8 cellular contexts compared by ENCODE assay signal in the genomic region with DNA sequence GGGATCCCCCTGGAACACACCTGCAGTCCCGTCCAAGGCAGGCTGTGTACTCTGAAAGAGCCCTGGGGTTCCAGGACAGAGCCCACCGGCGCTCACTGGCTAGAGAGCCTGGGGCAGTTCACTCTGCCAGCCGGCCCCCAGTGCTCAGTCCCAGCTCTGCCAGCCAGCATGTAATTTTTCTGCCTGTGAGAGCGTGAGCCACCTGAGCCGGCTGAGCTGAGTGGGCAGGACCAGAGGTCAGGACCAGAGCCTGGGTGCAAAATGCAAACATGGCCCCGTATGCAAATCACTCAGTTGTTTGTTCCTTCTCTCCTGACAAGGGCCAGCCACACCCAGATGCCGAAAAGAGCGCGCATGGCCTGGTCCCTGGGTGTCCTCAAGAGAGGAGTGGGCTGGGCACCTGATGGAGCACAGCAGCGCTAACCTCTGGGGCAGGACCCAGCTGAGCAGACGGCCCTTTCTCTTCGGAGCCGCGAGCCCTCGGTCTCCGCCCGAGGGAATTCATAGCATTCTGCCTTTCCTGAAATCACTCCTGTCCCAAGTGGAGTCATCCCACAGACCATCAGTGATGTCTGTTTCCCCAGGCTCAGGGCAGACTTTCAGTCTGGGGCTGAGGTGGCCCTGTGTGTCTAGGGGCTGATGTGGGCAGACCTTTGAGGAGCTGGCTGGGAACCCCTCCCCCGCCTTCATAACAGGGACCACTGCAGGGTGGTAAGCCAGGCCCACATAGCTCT. TPM values are rescaled to one million over a fixed set of nuclear protein-coding genes. Genes with fewer than 3 reads are reported as not detected.
DNase-seq lines count a peak whose midpoint lies in the region; ATAC-seq and TF ChIP-seq lines count a peak whose summit lies in the region.

No MANE protein-coding gene starts in this region.

- H3K27ac Mint-ChIP-seq in stimulated activated effector memory CD8-positive, alpha-beta T cell treated with anti-CD3 and anti-CD28 coated beads, Interleukin-12 subunit alpha, Interleukin-12 subunit beta, amount 100 ng/mL, for 72 hours = peak overlapping the region; percentile 60
- no peak overlapping the region for H3K27ac Mint-ChIP-seq in chondrocyte (ENCODE audit: unreplicated experiment)

- H3K4me1 Mint-ChIP-seq in stimulated activated effector memory CD8-positive, alpha-beta T cell treated with anti-CD3 and anti-CD28 coated beads, Interleukin-12 subunit alpha, Interleukin-12 subunit beta, amount 100 ng/mL, for 72 hours = peaks cover 22% of the 10 kb centered on the region
- H3K4me1 Mint-ChIP-seq in chondrocyte (ENCODE audit: low read depth) = peaks cover 26% of the 10 kb centered on the region

- DNase-seq in caudate nucleus (lab: John Stamatoyannopoulos, UW) (no peak), RKO (ENCODE audit: low spot score) (no peak), hippocampal formation (lab: John Stamatoyannopoulos, UW) (no peak), left lobe of liver (ENCODE audit: low spot score) (no peak), chondrocyte (ENCODE audit: low spot score) (no peak)
- no peak for DNase-seq in stimulated activated effector memory CD8-positive, alpha-beta T cell treated with anti-CD3 and anti-CD28 coated beads, Interleukin-12 subunit alpha, Interleukin-12 subunit beta, amount 100 ng/mL, for 72 hours (ENCODE audit: low spot score in 2 of 2)

- H3K4me3 Mint-ChIP-seq in stimulated activated effector memory CD8-positive, alpha-beta T cell treated with anti-CD3 and anti-CD28 coated beads, Interleukin-12 subunit alpha, Interleukin-12 subunit beta, amount 100 ng/mL, for 72 hours = no peak overlapping the region
- no peak overlapping the region for H3K4me3 Mint-ChIP-seq in chondrocyte (ENCODE audit: unreplicated experiment)

- TF ChIP-seq CTCF in chondrocyte (IDR thresholded peaks at IDR 0.05) = no peak

- no peaks in the 10 kb centered on the region for H3K27me3 Mint-ChIP-seq in chondrocyte (ENCODE audit: low read depth)

- no peaks in the 10 kb centered on the region for H3K9me3 Mint-ChIP-seq in stimulated activated effector memory CD8-positive, alpha-beta T cell treated with anti-CD3 and anti-CD28 coated beads, Interleukin-12 subunit alpha, Interleukin-12 subunit beta, amount 100 ng/mL, for 72 hours
- H3K9me3 Mint-ChIP-seq in chondrocyte (ENCODE audit: low read depth) = no peaks in the 10 kb centered on the region

- no peaks in the 10 kb centered on the region for H3K36me3 Mint-ChIP-seq in stimulated activated effector memory CD8-positive, alpha-beta T cell treated with anti-CD3 and anti-CD28 coated beads, Interleukin-12 subunit alpha, Interleukin-12 subunit beta, amount 100 ng/mL, for 72 hours
- H3K36me3 Mint-ChIP-seq in chondrocyte (ENCODE audit: low read depth) = no peaks in the 10 kb centered on the region

- ATAC-seq in GM19043 (IDR thresholded peaks at IDR 0.05; ENCODE audit: low read depth, unreplicated experiment) (peak; percentile 41), HG03064 (IDR thresholded peaks at IDR 0.05; ENCODE audit: low read depth, unreplicated experiment) (peak; percentile 34), left lobe of liver (no peak)
- ATAC-seq in stimulated activated effector memory CD8-positive, alpha-beta T cell treated with anti-CD3 and anti-CD28 coated beads, Interleukin-12 subunit alpha, Interleukin-12 subunit beta, amount 100 ng/mL, for 72 hours = no peak

- peak overlapping the region; percentile 52 for H3K27ac ChIP-seq in caudate nucleus (ENCODE audit: low read depth, low read length)

RNA-seq across cellular contexts. Expression of gene PTMA, which starts 36.5 kb away (rescaled TPM):
- 213 TPM for total RNA-seq in left lobe of liver
- 391 to 435 TPM (median 409 TPM) in 3 replicates for total RNA-seq in chondrocyte

Comparison
In these comparisons a context has a peak if more than half of its experiments do, and no peak if none do; other contexts are left out.
1. ATAC-seq: peak in GM19043 (single experiment) and HG03064 (single experiment); none in stimulated activated effector memory CD8-positive, alpha-beta T cell treated with anti-CD3 and anti-CD28 coated beads, Interleukin-12 subunit alpha, Interleukin-12 subunit beta, amount 100 ng/mL, for 72 hours (single experiment) and left lobe of liver (single experiment).